ENCODE assay signal across 15 cellular contexts in the genomic region with DNA sequence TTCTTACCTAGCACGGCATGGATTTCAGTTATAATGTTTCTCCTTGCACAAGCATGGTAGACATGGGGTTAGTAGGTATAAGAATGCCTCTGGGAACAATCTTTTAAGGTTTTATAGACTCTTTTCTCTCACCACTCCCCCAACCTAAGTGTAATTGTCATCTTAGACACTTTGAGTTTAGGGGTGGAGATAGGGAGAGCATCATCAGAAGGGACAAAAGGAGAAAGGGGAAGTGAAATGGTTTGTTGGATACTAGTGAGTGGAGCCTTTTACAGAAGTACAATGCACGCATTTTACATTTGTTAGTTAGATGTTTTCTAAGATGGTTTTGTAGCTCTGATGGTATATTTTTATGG.
DNase-seq lines count a peak whose midpoint lies in the region; ATAC-seq and TF ChIP-seq lines count a peak whose summit lies in the region.
"Had no signal": no experiment of that assay in that cellular context is flagged by ENCODE, and none has a peak within 500 bp of the region (broad histone marks: within the 10 kb centered on the region; RNA-seq: fewer than 3 reads in every experiment).

No MANE protein-coding gene starts in this region.

- no peaks in the 10 kb centered on the region for H3K9me3 Mint-ChIP-seq in osteocyte (ENCODE audit: unreplicated experiment)
- H3K9me3 Mint-ChIP-seq: effector memory CD8-positive, alpha-beta T cell; neural crest cell had no signal

- peaks cover 66% of the 10 kb centered on the region for H3K4me1 ChIP-seq in RWPE2 (ENCODE audit: insufficient read depth, poor library complexity, severe bottlenecking)
- H3K4me1 ChIP-seq: ascending aorta had no signal

- H3K27ac ChIP-seq in RWPE2 (ENCODE audit: poor library complexity, severe bottlenecking): peak overlapping the region; percentile 98
- H3K27ac ChIP-seq: ascending aorta, C4-2B had no signal

- no peaks in the 10 kb centered on the region for H3K27me3 ChIP-seq in RWPE2 (ENCODE audit: insufficient read depth, poor library complexity, severe bottlenecking)
- H3K27me3 ChIP-seq: ascending aorta had no signal

- no peak for TF ChIP-seq CTCF in RWPE2 (IDR thresholded peaks at IDR 0.05; ENCODE audit: poor library complexity, severe bottlenecking)
- TF ChIP-seq CTCF in osteocyte (IDR thresholded peaks at IDR 0.05): no peak

- no peak overlapping the region for H3K4me3 ChIP-seq in RWPE2 (ENCODE audit: severe bottlenecking)
- H3K4me3 ChIP-seq: ascending aorta had no signal

- H3K27me3 Mint-ChIP-seq in osteocyte (ENCODE audit: unreplicated experiment): no peaks in the 10 kb centered on the region

- H3K4me1 Mint-ChIP-seq in osteocyte (ENCODE audit: unreplicated experiment): peaks cover 6% of the 10 kb centered on the region

- H3K36me3 Mint-ChIP-seq in osteocyte (ENCODE audit: unreplicated experiment): no peaks in the 10 kb centered on the region

- H3K4me3 Mint-ChIP-seq in osteocyte (ENCODE audit: unreplicated experiment): no peak overlapping the region
- H3K4me3 Mint-ChIP-seq: effector memory CD8-positive, alpha-beta T cell; neural crest cell had no signal

- no peaks in the 10 kb centered on the region for H3K9me3 ChIP-seq in RWPE2 (ENCODE audit: severe bottlenecking)
- H3K9me3 ChIP-seq: ascending aorta had no signal

- DNase-seq in RWPE2 (ENCODE audit: low spot score) (no peak), cortex of kidney (lab: John Stamatoyannopoulos, UW) (no peak), mesenteric fat pad (ENCODE audit: low spot score) (no peak), osteocyte (ENCODE audit: extremely low spot score, unreplicated experiment) (no peak)
- DNase-seq: activated CD8-positive, alpha-beta memory T cell treated with anti-CD3 and anti-CD28 coated beads, Interleukin-2, amount 50 U/mL, for 4 hours; effector memory CD8-positive, alpha-beta T cell; NCI-H1417 treated with DMSO at 0.1 percent for 48 hours; NK-92 treated with Interleukin-12 subunit alpha and Interleukin-12 subunit beta, amount 100 ng/mL, for 24 hours had no signal

- H3K36me3 ChIP-seq in RWPE2 (ENCODE audit: low read depth): peaks cover 57% of the 10 kb centered on the region
- H3K36me3 ChIP-seq: ascending aorta had no signal

- ATAC-seq in GM18511 (IDR thresholded peaks at IDR 0.05; ENCODE audit: unreplicated experiment) (peak; percentile 94), GM21515 (IDR thresholded peaks at IDR 0.05; ENCODE audit: unreplicated experiment) (peak; percentile 93), HG03378 (IDR thresholded peaks at IDR 0.05; ENCODE audit: unreplicated experiment) (peak; percentile 87), RWPE2 (ENCODE audit: low read depth) (no peak; the same call in 2 of the 3 replicates), HG02623 (IDR thresholded peaks at IDR 0.05; ENCODE audit: unreplicated experiment) (no peak)
- ATAC-seq: effector memory CD8-positive, alpha-beta T cell had no signal

- no peak overlapping the region for H3K27ac Mint-ChIP-seq in osteocyte (ENCODE audit: unreplicated experiment)
- H3K27ac Mint-ChIP-seq: effector memory CD8-positive, alpha-beta T cell had no signal

Comparison
In these comparisons a context has a peak if more than half of its experiments do, and no peak if none do; other contexts are left out.
1. ATAC-seq: peak in GM18511 (single experiment), GM21515 (single experiment) and HG03378 (single experiment); none in RWPE2 (single experiment) and HG02623 (single experiment).